11 cellular contexts compared by ENCODE assay signal in the genomic region with DNA sequence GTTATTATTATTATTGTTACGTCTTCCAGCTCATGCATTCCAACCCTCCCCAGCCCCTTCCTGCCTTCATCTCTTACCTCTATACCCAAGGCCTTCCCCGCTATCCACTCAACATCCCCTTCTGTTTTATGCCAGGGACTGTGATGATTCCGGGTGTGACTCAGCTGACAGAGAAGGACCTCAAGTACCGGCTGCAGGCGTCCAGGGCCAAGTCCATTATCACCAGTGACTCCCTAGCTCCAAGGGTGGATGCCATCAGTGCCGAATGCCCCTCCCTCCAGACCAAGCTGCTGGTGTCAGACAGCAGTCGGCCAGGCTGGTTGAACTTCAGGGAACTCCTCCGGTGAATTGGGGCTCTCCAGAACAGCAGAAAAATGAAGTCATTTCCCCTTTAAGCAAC. TPM values are rescaled to one million over a fixed set of nuclear protein-coding genes. Genes with fewer than 3 reads are reported as not detected.
"Had no signal": no experiment of that assay in that cellular context is flagged by ENCODE, and none has a peak within 500 bp of the region (broad histone marks: within the 10 kb centered on the region; RNA-seq: fewer than 3 reads in every experiment).

No MANE protein-coding gene starts in this region.

RNA-seq across cellular contexts. Expression of a gene that starts 9.8 kb away (rescaled TPM):
- total RNA-seq: OCI-LY7, PC-3, PC-9, RPMI7951, SJCRH30, SJSA1, SK-MEL-5 had no signal
- polyA plus RNA-seq: SK-N-SH had no signal

RNA-seq across cellular contexts. Expression of a gene that starts 14.6 kb away (rescaled TPM):
- total RNA-seq: OCI-LY7, PC-3, PC-9, Peyer's patch, Right ventricle myocardium inferior, Right ventricle myocardium superior, RPMI7951, SJCRH30, SJSA1, SK-MEL-5 had no signal
- polyA plus RNA-seq: SK-N-SH had no signal

RNA-seq across cellular contexts. Expression of a gene that starts 32.2 kb away (rescaled TPM):
- total RNA-seq: OCI-LY7, PC-3, PC-9, Peyer's patch, Right ventricle myocardium inferior, Right ventricle myocardium superior, RPMI7951, SJCRH30, SJSA1, SK-MEL-5 had no signal
- polyA plus RNA-seq: SK-N-SH had no signal
